13 cellular contexts compared by ENCODE assay signal in the genomic region with DNA sequence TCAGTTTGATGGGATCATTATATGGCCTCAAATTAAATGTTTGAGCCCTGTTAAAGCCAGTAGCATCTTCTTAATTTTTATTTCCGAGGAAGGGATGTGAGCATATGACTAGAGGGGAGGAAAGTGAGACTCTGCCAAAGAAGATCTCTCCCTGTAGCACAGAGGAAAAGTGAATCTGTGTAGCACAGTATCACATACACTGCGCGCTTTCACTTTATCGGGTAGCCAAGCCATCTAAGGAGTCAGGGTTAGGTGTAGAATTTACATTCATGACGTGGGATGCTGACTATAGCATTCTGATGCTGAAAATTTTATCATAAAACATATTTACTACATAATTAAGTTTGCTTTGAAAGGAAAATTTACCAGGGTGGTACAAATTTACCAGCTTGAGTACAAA. TPM values are rescaled to one million over a fixed set of nuclear protein-coding genes. Genes with fewer than 3 reads are reported as not detected.
DNase-seq lines count a peak whose midpoint lies in the region; ATAC-seq lines count a peak whose summit lies in the region.
"Had no signal": no experiment of that assay in that cellular context is flagged by ENCODE, and none has a peak within 500 bp of the region (broad histone marks: within the 10 kb centered on the region; RNA-seq: fewer than 3 reads in every experiment).

No MANE protein-coding gene starts in this region.

- peak overlapping the region; percentile 90 for H3K4me2 ChIP-seq in Karpas-422 (ENCODE audit: low read depth, low read length, poor library complexity, severe bottlenecking)

- H3K36me3 ChIP-seq in CD4-positive, CD25-positive, alpha-beta regulatory T cell (ENCODE audit: control insufficient read depth, insufficient read depth, low read length), result no peaks in the 10 kb centered on the region
- peaks cover 19% of the 10 kb centered on the region for H3K36me3 ChIP-seq in Karpas-422 (ENCODE audit: insufficient read depth, low read length)

- no peaks in the 10 kb centered on the region for H3K9me3 Mint-ChIP-seq in CD4-positive, CD25-positive, alpha-beta regulatory T cell
- H3K9me3 Mint-ChIP-seq in activated naive CD8-positive, alpha-beta T cell treated with anti-CD3 and anti-CD28 coated beads for 36 hours, result no peaks in the 10 kb centered on the region
- no peaks in the 10 kb centered on the region for H3K9me3 Mint-ChIP-seq in natural killer cell treated with Interleukin-12 subunit alpha and Interleukin-12 subunit beta and Interleukin-15 and Interleukin-18, amount 100 ng/mL, for 72 hours
- H3K9me3 Mint-ChIP-seq: dendritic cell treated with granulocyte-macrophage colony-stimulating factor and Interleukin-4, amounts not matched to agents 40 ng/mL and 50 ng/mL, for 4 days had no signal

- ATAC-seq in CD4-positive, CD25-positive, alpha-beta regulatory T cell (ENCODE audit: low read depth in 2 of 2), result peak in 1 of 2 donors; percentile 13
- ATAC-seq in natural killer cell treated with Interleukin-12 subunit alpha and Interleukin-12 subunit beta and Interleukin-15 and Interleukin-18, amount 100 ng/mL, for 72 hours, result no peak
- ATAC-seq in HG03045 (IDR thresholded peaks at IDR 0.05; ENCODE audit: unreplicated experiment), result no peak
- ATAC-seq in GM21825 (IDR thresholded peaks at IDR 0.05; ENCODE audit: unreplicated experiment), result no peak
- ATAC-seq: mucosa of descending colon had no signal

- H4K20me1 ChIP-seq in Karpas-422 (ENCODE audit: insufficient read depth, low read depth, low read length), result no peaks in the 10 kb centered on the region

- peaks cover 31 to 68% (median 50%) of the 10 kb centered on the region in 4 donors for H3K4me1 Mint-ChIP-seq in CD4-positive, CD25-positive, alpha-beta regulatory T cell
- H3K4me1 Mint-ChIP-seq in activated naive CD8-positive, alpha-beta T cell treated with anti-CD3 and anti-CD28 coated beads for 36 hours, result peaks cover 67% of the 10 kb centered on the region
- H3K4me1 Mint-ChIP-seq in natural killer cell treated with Interleukin-12 subunit alpha and Interleukin-12 subunit beta and Interleukin-15 and Interleukin-18, amount 100 ng/mL, for 72 hours (ENCODE audit: low read depth in 2 of 2), result peaks cover 26 to 38% of the 10 kb centered on the region in 2 donors

- H3K27ac ChIP-seq in CD4-positive, CD25-positive, alpha-beta regulatory T cell (ENCODE audit: insufficient read depth, low read length, poor library complexity, severe bottlenecking), result peak overlapping the region; percentile 73
- H3K27ac ChIP-seq in Karpas-422 (ENCODE audit: low read length), result peak overlapping the region; percentile 84
- H3K27ac ChIP-seq: SK-N-MC had no signal

- no peak overlapping the region for H2AFZ ChIP-seq in Karpas-422 (ENCODE audit: low read length)

- peak overlapping the region; percentile 92 to 96 (median 92) for H3K27ac Mint-ChIP-seq in CD4-positive, CD25-positive, alpha-beta regulatory T cell
- H3K27ac Mint-ChIP-seq in activated naive CD8-positive, alpha-beta T cell treated with anti-CD3 and anti-CD28 coated beads for 36 hours, result peak overlapping the region; percentile 98
- H3K27ac Mint-ChIP-seq in natural killer cell treated with Interleukin-12 subunit alpha and Interleukin-12 subunit beta and Interleukin-15 and Interleukin-18, amount 100 ng/mL, for 72 hours, result peak overlapping the region; percentile 85 to 90

- peak overlapping the region; percentile 86 for H3K9ac ChIP-seq in Karpas-422 (ENCODE audit: low read length)

- peak overlapping the region; percentile 94 to 98 (median 94) for H3K4me3 Mint-ChIP-seq in CD4-positive, CD25-positive, alpha-beta regulatory T cell
- H3K4me3 Mint-ChIP-seq in activated naive CD8-positive, alpha-beta T cell treated with anti-CD3 and anti-CD28 coated beads for 36 hours, result peak overlapping the region; percentile 95
- peak overlapping the region; percentile 92 for H3K4me3 Mint-ChIP-seq in natural killer cell treated with Interleukin-12 subunit alpha and Interleukin-12 subunit beta and Interleukin-15 and Interleukin-18, amount 100 ng/mL, for 72 hours

- peak overlapping the region; percentile 86 for H3K4me3 ChIP-seq in CD4-positive, CD25-positive, alpha-beta regulatory T cell (ENCODE audit: low read depth, low read length)
- peak overlapping the region; percentile 84 for H3K4me3 ChIP-seq in Karpas-422 (ENCODE audit: low read length)
- H3K4me3 ChIP-seq: mucosa of descending colon, SK-N-MC had no signal

- no peaks in the 10 kb centered on the region for H3K36me3 Mint-ChIP-seq in CD4-positive, CD25-positive, alpha-beta regulatory T cell
- peaks cover 50% of the 10 kb centered on the region for H3K36me3 Mint-ChIP-seq in activated naive CD8-positive, alpha-beta T cell treated with anti-CD3 and anti-CD28 coated beads for 36 hours
- no peaks in the 10 kb centered on the region for H3K36me3 Mint-ChIP-seq in natural killer cell treated with Interleukin-12 subunit alpha and Interleukin-12 subunit beta and Interleukin-15 and Interleukin-18, amount 100 ng/mL, for 72 hours

- DNase-seq in CD4-positive, CD25-positive, alpha-beta regulatory T cell, result peak in 2 of 3 donors; percentile 29 to 59
- DNase-seq in Karpas-422, result no peak
- DNase-seq in activated naive CD8-positive, alpha-beta T cell treated with anti-CD3 and anti-CD28 coated beads for 36 hours, result no peak
- DNase-seq in natural killer cell treated with Interleukin-12 subunit alpha and Interleukin-12 subunit beta and Interleukin-15 and Interleukin-18, amount 100 ng/mL, for 72 hours (ENCODE audit: low spot score), result no peak
- DNase-seq in hippocampal formation (lab: John Stamatoyannopoulos, UW), result no peak
- no peak for DNase-seq in dermis blood vessel endothelial cell
- DNase-seq: KBM-7, mucosa of descending colon, NCI-H446 treated with DMSO at 0.1 percent for 48 hours had no signal

- peaks cover 51% of the 10 kb centered on the region for H3K4me1 ChIP-seq in CD4-positive, CD25-positive, alpha-beta regulatory T cell (ENCODE audit: control insufficient read depth, insufficient read depth, low read length, poor library complexity, severe bottlenecking)
- H3K4me1 ChIP-seq in Karpas-422 (ENCODE audit: low read length), result peaks cover 63% of the 10 kb centered on the region

- H3K9me3 ChIP-seq in CD4-positive, CD25-positive, alpha-beta regulatory T cell (ENCODE audit: control insufficient read depth in 2 of 2, low read length in 2 of 2), result no peaks in the 10 kb centered on the region
- no peaks in the 10 kb centered on the region for H3K9me3 ChIP-seq in Karpas-422 (ENCODE audit: low read length)
- H3K9me3 ChIP-seq: mucosa of descending colon had no signal

- peaks cover 65% of the 10 kb centered on the region for H3K79me2 ChIP-seq in Karpas-422 (ENCODE audit: low read length)

- H3K27me3 ChIP-seq in CD4-positive, CD25-positive, alpha-beta regulatory T cell (ENCODE audit: control insufficient read depth, insufficient read depth, low read length), result no peaks in the 10 kb centered on the region
- H3K27me3 ChIP-seq in Karpas-422 (ENCODE audit: low read length), result no peaks in the 10 kb centered on the region

- no peaks in the 10 kb centered on the region for H3K9me2 ChIP-seq in Karpas-422 (replicated peaks; ENCODE audit: insufficient read depth, low read length)

- H3K27me3 Mint-ChIP-seq in CD4-positive, CD25-positive, alpha-beta regulatory T cell, result no peaks in the 10 kb centered on the region
- H3K27me3 Mint-ChIP-seq in activated naive CD8-positive, alpha-beta T cell treated with anti-CD3 and anti-CD28 coated beads for 36 hours, result no peaks in the 10 kb centered on the region
- no peaks in the 10 kb centered on the region for H3K27me3 Mint-ChIP-seq in natural killer cell treated with Interleukin-12 subunit alpha and Interleukin-12 subunit beta and Interleukin-15 and Interleukin-18, amount 100 ng/mL, for 72 hours
- H3K27me3 Mint-ChIP-seq: dendritic cell treated with granulocyte-macrophage colony-stimulating factor and Interleukin-4, amounts not matched to agents 40 ng/mL and 50 ng/mL, for 4 days had no signal

RNA-seq across cellular contexts. Expression of a gene that starts 24.0 kb away (rescaled TPM):
- total RNA-seq in CD4-positive, CD25-positive, alpha-beta regulatory T cell, result 23.6 TPM
- polyA plus RNA-seq in CD4-positive, CD25-positive, alpha-beta regulatory T cell, result 10 to 100 TPM; 45.4 to 69.0 (median 56.8) TPM
- 30.1 and 48.9 TPM in 2 replicates for total RNA-seq in Karpas-422 (2014; rRNA removed; shearing (Covaris generic); ENCODE audit: low replicate concordance)
- total RNA-seq in activated naive CD8-positive, alpha-beta T cell treated with anti-CD3 and anti-CD28 coated beads for 36 hours, result 10 to 100 TPM; 37.7 to 41.2 TPM
- total RNA-seq in natural killer cell treated with Interleukin-12 subunit alpha and Interleukin-12 subunit beta and Interleukin-15 and Interleukin-18, amount 100 ng/mL, for 72 hours, result 10 to 100 TPM; 19.8 to 27.3 TPM
- 18.5 and 22.4 TPM in 2 replicates for total RNA-seq in dermis blood vessel endothelial cell

Comparison
In these comparisons a context has a peak if more than half of its experiments do, and no peak if none do; other contexts are left out.
1. DNase-seq: peak in CD4-positive, CD25-positive, alpha-beta regulatory T cell (2 of 3); none in Karpas-422 (single experiment), activated naive CD8-positive, alpha-beta T cell treated with anti-CD3 and anti-CD28 coated beads for 36 hours (single experiment), natural killer cell treated with Interleukin-12 subunit alpha and Interleukin-12 subunit beta and Interleukin-15 and Interleukin-18, amount 100 ng/mL, for 72 hours (single experiment), hippocampal formation (0 of 2) and dermis blood vessel endothelial cell (single experiment).
2. Peak in every context shown above with its lines, with median percentiles within 50 percentile points of each other: H3K27ac Mint-ChIP-seq and H3K4me3 Mint-ChIP-seq.